ENCODE assay signal across 14 cellular contexts in genomic region chr22:50703726-50704509, GRCh38. TPM values are rescaled to one million over a fixed set of nuclear protein-coding genes. Genes with fewer than 3 reads are reported as not detected.
"Had no signal": no experiment of that assay in that cellular context is flagged by ENCODE, and none has a peak within 500 bp of the region (broad histone marks: within the 10 kb centered on the region; RNA-seq: fewer than 3 reads in every experiment).

No MANE protein-coding gene starts in this region.

- H3K4me3 ChIP-seq: esophagus squamous epithelium, thyroid gland, uterus had no signal

- H3K4me1 ChIP-seq: uterus had no signal

- H3K36me3 ChIP-seq: thyroid gland, uterus had no signal

- H3K4me3 Mint-ChIP-seq: activated naive CD8-positive, alpha-beta T cell treated with anti-CD3 and anti-CD28 coated beads for 36 hours; T-helper 17 cell; WTC11 had no signal

- H3K27me3 Mint-ChIP-seq: activated naive CD8-positive, alpha-beta T cell treated with anti-CD3 and anti-CD28 coated beads for 36 hours had no signal

- H3K4me1 Mint-ChIP-seq: naive B cell had no signal

- DNase-seq: activated CD4-positive, alpha-beta T cell treated with anti-CD3 and anti-CD28 coated beads, Interleukin-2, amount 50 U/mL, for 1 hour; activated naive CD8-positive, alpha-beta T cell treated with anti-CD3 and anti-CD28 coated beads for 36 hours; activated T-cell treated with anti-CD3 and anti-CD28 coated beads, Interleukin-2, amount 50 U/mL, for 1 hour; esophagus squamous epithelium; foreskin fibroblast; naive B cell; occipital lobe; thyroid gland; uterus had no signal

- H3K9me3 ChIP-seq: esophagus squamous epithelium, thyroid gland, uterus had no signal

- H3K27me3 ChIP-seq: esophagus squamous epithelium, thyroid gland, uterus had no signal

- H3K9me3 Mint-ChIP-seq: activated naive CD8-positive, alpha-beta T cell treated with anti-CD3 and anti-CD28 coated beads for 36 hours; naive B cell; WTC11 had no signal

- H3K27ac ChIP-seq: esophagus squamous epithelium, thyroid gland, uterus had no signal

- H3K27ac Mint-ChIP-seq: activated naive CD8-positive, alpha-beta T cell treated with anti-CD3 and anti-CD28 coated beads for 36 hours; naive B cell; T-helper 17 cell; WTC11 had no signal

- H3K36me3 Mint-ChIP-seq: activated naive CD8-positive, alpha-beta T cell treated with anti-CD3 and anti-CD28 coated beads for 36 hours; naive B cell; WTC11 had no signal

- ATAC-seq: T-helper 17 cell, WTC11 had no signal

RNA-seq across cellular contexts. Expression of gene ACR, which starts 34.1 kb away (rescaled TPM):
- total RNA-seq: activated CD8-positive, alpha-beta memory T cell treated with anti-CD3 and anti-CD28 coated beads for 36 hours; activated naive CD8-positive, alpha-beta T cell treated with anti-CD3 and anti-CD28 coated beads for 36 hours; cerebellum; esophagus squamous epithelium; occipital lobe; T-helper 17 cell had no signal
- polyA plus RNA-seq: keratinocyte had no signal
